In genomic region chr2:106492399-106492798, GRCh38 we compare ENCODE assay signal across 10 cellular contexts. TPM values are rescaled to one million over a fixed set of nuclear protein-coding genes. Genes with fewer than 3 reads are reported as not detected.
"Had no signal": no experiment of that assay in that cellular context is flagged by ENCODE, and none has a peak within 500 bp of the region (broad histone marks: within the 10 kb centered on the region; RNA-seq: fewer than 3 reads in every experiment).

No MANE protein-coding gene starts in this region.

RNA-seq across cellular contexts. Expression of gene CD8B2, which starts 5.2 kb away (rescaled TPM):
- total RNA-seq: K562, LHCN-M2, MCF 10A, NCI-H460, OCI-LY7, PC-9, Right ventricle myocardium superior, RPMI7951, SJSA1 had no signal
- polyA plus RNA-seq: SK-N-SH had no signal

RNA-seq across cellular contexts. Expression of gene RGPD3, which starts 24.2 kb away (rescaled TPM):
- total RNA-seq: K562, MCF 10A, OCI-LY7 had no signal
